Comparison of ENCODE assay signal across 8 cellular contexts in the genomic region with DNA sequence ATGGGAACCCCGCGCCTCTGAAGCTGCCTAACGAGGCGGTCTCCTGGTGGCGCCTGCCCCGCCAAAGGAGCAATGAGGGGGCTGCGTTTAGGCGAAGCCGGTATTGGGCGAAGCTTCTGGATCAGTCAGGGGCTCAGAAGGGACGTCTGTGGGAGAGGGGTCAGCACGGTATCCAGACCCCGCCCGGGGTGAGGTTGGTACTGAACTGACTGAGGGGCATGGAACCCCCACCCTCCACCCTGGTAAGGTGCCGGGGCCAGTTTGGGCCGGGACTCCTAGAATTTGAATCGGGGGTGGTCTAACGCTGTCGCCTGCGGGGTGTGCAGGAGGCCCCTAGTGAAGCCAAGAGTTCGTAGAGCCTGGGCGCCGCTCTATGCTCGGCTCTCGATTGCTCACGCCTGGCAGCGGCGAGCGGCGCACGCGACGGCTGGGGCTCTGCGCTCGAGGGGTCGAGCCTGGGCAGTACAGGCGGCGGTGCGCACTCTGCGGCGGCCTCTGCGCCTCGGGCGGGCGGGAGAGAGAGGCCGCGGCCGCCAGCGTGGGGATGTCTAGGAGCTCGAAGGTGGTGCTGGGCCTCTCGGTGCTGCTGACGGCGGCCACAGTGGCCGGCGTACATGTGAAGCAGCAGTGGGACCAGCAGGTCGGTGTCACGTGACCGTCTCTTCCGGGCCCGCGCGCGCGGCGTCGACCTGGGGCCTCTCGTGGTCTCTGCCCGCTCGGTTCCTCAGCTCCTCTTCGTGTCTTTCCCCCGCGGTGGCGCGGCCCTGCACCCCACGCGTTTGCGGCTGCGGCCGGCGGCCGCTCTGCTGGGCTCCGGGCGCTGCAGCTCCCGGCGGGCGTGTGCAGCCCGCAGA. TPM values are rescaled to one million over a fixed set of nuclear protein-coding genes. Genes with fewer than 3 reads are reported as not detected.
A peak's percentile ranks its signal among the peaks of the same experiment; 100 is the strongest.
DNase-seq lines count a peak whose midpoint lies in the region; ATAC-seq, FAIRE-seq and TF ChIP-seq lines count a peak whose summit lies in the region.

A gene with protein sequence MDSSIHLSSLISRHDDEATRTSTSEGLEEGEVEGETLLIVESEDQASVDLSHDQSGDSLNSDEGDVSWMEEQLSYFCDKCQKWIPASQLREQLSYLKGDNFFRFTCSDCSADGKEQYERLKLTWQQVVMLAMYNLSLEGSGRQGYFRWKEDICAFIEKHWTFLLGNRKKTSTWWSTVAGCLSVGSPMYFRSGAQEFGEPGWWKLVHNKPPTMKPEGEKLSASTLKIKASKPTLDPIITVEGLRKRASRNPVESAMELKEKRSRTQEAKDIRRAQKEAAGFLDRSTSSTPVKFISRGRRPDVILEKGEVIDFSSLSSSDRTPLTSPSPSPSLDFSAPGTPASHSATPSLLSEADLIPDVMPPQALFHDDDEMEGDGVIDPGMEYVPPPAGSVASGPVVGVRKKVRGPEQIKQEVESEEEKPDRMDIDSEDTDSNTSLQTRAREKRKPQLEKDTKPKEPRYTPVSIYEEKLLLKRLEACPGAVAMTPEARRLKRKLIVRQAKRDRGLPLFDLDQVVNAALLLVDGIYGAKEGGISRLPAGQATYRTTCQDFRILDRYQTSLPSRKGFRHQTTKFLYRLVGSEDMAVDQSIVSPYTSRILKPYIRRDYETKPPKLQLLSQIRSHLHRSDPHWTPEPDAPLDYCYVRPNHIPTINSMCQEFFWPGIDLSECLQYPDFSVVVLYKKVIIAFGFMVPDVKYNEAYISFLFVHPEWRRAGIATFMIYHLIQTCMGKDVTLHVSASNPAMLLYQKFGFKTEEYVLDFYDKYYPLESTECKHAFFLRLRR (plus strand): TSS at position 452 of the 854 bp plus-strand sequence. CDS start 4,798 bp downstream, outside the sequence.
A gene with protein sequence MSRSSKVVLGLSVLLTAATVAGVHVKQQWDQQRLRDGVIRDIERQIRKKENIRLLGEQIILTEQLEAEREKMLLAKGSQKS (plus strand): TSS at position 452 of the 854 bp plus-strand sequence. CDS start 93 bp downstream, at position 545.

- peak in 1 of 4 donors; percentile 34 for TF ChIP-seq EP300 in upper lobe of left lung (IDR thresholded peaks at IDR 0.05)

- TF ChIP-seq CTCF in adrenal gland (IDR thresholded peaks at IDR 0.05) (peak in 1 of 6 experiments; percentile 17), upper lobe of left lung (IDR thresholded peaks at IDR 0.05) (peak in 3 of 6 experiments; percentile 10 to 37 (median 32))

- H3K27me3 ChIP-seq in adrenal gland (no peaks in the 10 kb centered on the region), upper lobe of left lung (no peaks in the 10 kb centered on the region)

- 0 to 1% (median 1%) methylated on average over 13 to 87 of the region's 87 CpGs for WGBS in adrenal gland, 4 donors
- 0% methylated on average over 1 to 37 of the region's 87 CpGs for WGBS in upper lobe of left lung, 2 donors

- peak; percentile 69 for DNase-seq in GM12892 (ENCODE audit: insufficient read length)
- DNase-seq in NCI-H128 (lab: John Stamatoyannopoulos, UW; ENCODE audit: unreplicated experiment): peak; percentile 86
- peak; percentile 75 to 94 (median 84) for DNase-seq in T-helper 1 cell
- peak; percentile 87 to 93 (median 90) for DNase-seq in adrenal gland
- DNase-seq in left cardiac atrium: peak; percentile 93
- peak; percentile 98 for DNase-seq in posterior vena cava (ENCODE audit: low spot score)
- peak; percentile 88 to 98 for DNase-seq in upper lobe of left lung

- FAIRE-seq in GM12892 (lab: Jason Lieb, UNC): peak; percentile 90

- peak; percentile 90 for TF ChIP-seq POLR2A in GM12892 (IDR thresholded peaks at IDR 0.05; ENCODE audit: low read depth, low read length)
- TF ChIP-seq POLR2A in adrenal gland (IDR thresholded peaks at IDR 0.05): peak; percentile 75 to 80
- peak in 3 of 4 donors; percentile 75 to 86 (median 81) for TF ChIP-seq POLR2A in upper lobe of left lung (IDR thresholded peaks at IDR 0.05)

- H3K4me1 ChIP-seq in adrenal gland (replicated peaks in 1 of 2): peaks cover 11 to 25% of the 10 kb centered on the region in 2 donors
- peaks cover 16 to 32% (median 22%) of the 10 kb centered on the region in 4 donors for H3K4me1 ChIP-seq in upper lobe of left lung

- peaks cover 0 to 6% of the 10 kb centered on the region in 2 donors for H3K36me3 ChIP-seq in adrenal gland (replicated peaks in 1 of 2)
- peaks cover 0 to 6% (median 5%) of the 10 kb centered on the region in 4 donors for H3K36me3 ChIP-seq in upper lobe of left lung

- H3K4me3 ChIP-seq in adrenal gland (peak within 1 kb of the TSS; percentile 56 to 87 (median 68)), upper lobe of left lung (peak within 1 kb of the TSS; percentile 68 to 98 (median 86))

- H3K27ac ChIP-seq in adrenal gland: peak within 1 kb of the TSS; percentile 24 to 93 (median 91)
- H3K27ac ChIP-seq in upper lobe of left lung: peak within 1 kb of the TSS; percentile 82 to 94 (median 90)

- peak; percentile 92 for ATAC-seq in HG02759 (IDR thresholded peaks at IDR 0.05; ENCODE audit: unreplicated experiment)
- peak; percentile 97 to 99 for ATAC-seq in left cardiac atrium
- ATAC-seq in upper lobe of left lung (ENCODE audit: low FRiP score in 2 of 2): peak; percentile 98 to 100

- intact Hi-C loops in adrenal gland (cut with DNase I) (no loop called here), left cardiac atrium (cut with DNase I) (loop anchor here in 1 of 2 donors (5.0 kb wide), 2 partner anchors 150 to 475 kb away; a partner anchor contains a TSS), posterior vena cava (cut with DNase I) (no loop called here)

- no peaks in the 10 kb centered on the region for H3K9me3 ChIP-seq in adrenal gland (replicated peaks in 1 of 3)
- H3K9me3 ChIP-seq in upper lobe of left lung: no peaks in the 10 kb centered on the region

RNA-seq across cellular contexts. Expression of the first gene that starts in this region (rescaled TPM):
- 10.2 TPM for polyA plus RNA-seq in GM12892 (2012; ENCODE audit: missing spikeins)
- total RNA-seq in adrenal gland (10 to 100 TPM; 13.2 to 20.0 (median 15.6) TPM), left cardiac atrium (10 to 100 TPM in 1 of 2 donors, 1 to 10 TPM in 1; 8.5 to 10.0 TPM), posterior vena cava (1 to 10 TPM; 7.9 to 8.7 TPM), upper lobe of left lung (10 to 100 TPM in 5 of 6 donors, 1 to 10 TPM in 1; 7.3 to 13.8 (median 12.8) TPM)
- polyA plus RNA-seq in adrenal gland: 10 to 100 TPM in 1 of 3 donors, 1 to 10 TPM in 2; 5.7 to 24.0 (median 8.8) TPM

RNA-seq across cellular contexts. Expression of the second gene that starts in this region (rescaled TPM):
- polyA plus RNA-seq in GM12892 (2012; ENCODE audit: missing spikeins): 13.4 TPM
- total RNA-seq in adrenal gland (10 to 100 TPM in 7 of 8 donors, 1 to 10 TPM in 1; 4.5 to 31.3 (median 17.8) TPM), left cardiac atrium (10 to 100 TPM in 1 of 2 donors, 1 to 10 TPM in 1; 9.7 to 10.7 TPM), posterior vena cava (1 to 10 TPM; 9.6 to 9.9 TPM), upper lobe of left lung (10 to 100 TPM in 4 of 6 donors, 1 to 10 TPM in 2; 4.6 to 22.1 (median 12.3) TPM)
- 10 to 100 TPM; 11.8 to 28.2 (median 12.1) TPM for polyA plus RNA-seq in adrenal gland

Comparison
In these comparisons a context has a peak if more than half of its experiments do, and no peak if none do; other contexts are left out.
1. Peak in every context shown above with its lines: DNase-seq, ATAC-seq, H3K4me3 ChIP-seq and H3K27ac ChIP-seq.